In genomic region chr4:3352505-3352904, GRCh38 we compare ENCODE assay signal across 25 cellular contexts.
"Had no signal": no experiment of that assay in that cellular context is flagged by ENCODE, and none has a peak within 500 bp of the region (broad histone marks: within the 10 kb centered on the region; RNA-seq: fewer than 3 reads in every experiment).

No MANE protein-coding gene starts in this region.

- H3K4me1 ChIP-seq: SJCRH30 had no signal

- ATAC-seq: K562, Panc1, PC-3, SK-N-SH treated with all-trans-retinoic acid at 6 μM for 48 hours had no signal

- FAIRE-seq: K562 had no signal

- H3K4me3 ChIP-seq: K562, SJCRH30 had no signal

- H3K27ac ChIP-seq: KMS-11, RWPE1, SJCRH30 had no signal

- H3K27ac Mint-ChIP-seq: IgD-negative memory B cell had no signal

- DNase-seq: Kasumi-1; MM.1S; NCI-H1092 treated with DMSO at 0.1 percent for 48 hours; NCI-H1436 treated with DMSO at 0.1 percent for 48 hours; NCI-H1694; NCI-H187 treated with DMSO at 0.1 percent for 48 hours; NCI-H2029 treated with DMSO at 0.1 percent for 48 hours; NCI-H2107; NCI-H2171; NCI-H226; NCI-H446; NCI-H510A; NCI-H524 treated with DMSO at 0.1 percent for 48 hours; NCI-H69; NCI-H774; NK-92 treated with Interleukin-12 subunit alpha and Interleukin-12 subunit beta, amount 100 ng/mL, for 24 hours; PC-3; SHP77; SJCRH30 had no signal

- H3K4me3 Mint-ChIP-seq: IgD-negative memory B cell had no signal

- H3K27me3 Mint-ChIP-seq: IgD-negative memory B cell had no signal

- H3K27me3 ChIP-seq: SJCRH30 had no signal

- H3K9ac ChIP-seq: KMS-11 had no signal

- H3K36me3 Mint-ChIP-seq: IgD-negative memory B cell had no signal

- H3K4me2 ChIP-seq: KMS-11 had no signal
